2 cellular contexts compared by ENCODE assay signal in the genomic region with DNA sequence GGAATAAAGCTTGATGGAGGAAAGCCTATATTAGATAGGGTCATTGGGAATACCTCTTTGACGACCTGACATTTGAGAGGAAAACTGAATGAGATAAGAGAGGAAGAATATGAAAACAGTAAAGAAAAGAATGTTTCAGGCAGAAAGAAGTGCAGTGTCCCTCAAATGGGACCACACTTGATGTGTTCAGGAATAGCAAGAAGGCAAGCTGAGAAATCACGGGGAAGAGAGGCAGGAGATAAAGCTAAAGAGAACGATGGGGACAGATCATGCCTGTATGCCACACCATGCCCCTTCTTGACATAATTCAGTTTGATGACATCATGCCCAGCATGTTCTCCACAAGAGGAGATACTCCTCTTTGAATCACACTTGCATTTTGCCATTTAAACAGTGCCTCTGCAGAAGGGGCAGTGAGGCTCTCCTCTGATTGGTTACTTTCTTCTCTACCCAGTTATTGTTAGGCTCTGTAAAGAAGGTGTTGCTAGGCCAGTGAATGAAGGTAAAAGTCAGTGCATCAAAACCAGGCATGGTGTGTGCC.
TF ChIP-seq lines count a peak whose summit lies in the region.

No MANE protein-coding gene starts in this region.

TF ChIP-seq in GM23338, 12 proteins besides CTCF, POLR2A, EP300 and RAD21 (continues in another document):
- no peak for TF ChIP-seq STAT1 (IDR thresholded peaks at IDR 0.05; ENCODE audit: unreplicated experiment)
- TF ChIP-seq CREB1 (CRISPR knock-in tag; IDR thresholded peaks at IDR 0.05; ENCODE audit: low read depth) = no peak
- no peak for TF ChIP-seq EZH2 (IDR thresholded peaks at IDR 0.05; ENCODE audit: low read depth, unreplicated experiment)
- TF ChIP-seq ZNF331 (CRISPR knock-in tag; IDR thresholded peaks at IDR 0.05; ENCODE audit: low read depth) = no peak
- no peak for TF ChIP-seq POLR2AphosphoS5 (IDR thresholded peaks at IDR 0.05; ENCODE audit: low read depth)
- TF ChIP-seq, protein P1, sequence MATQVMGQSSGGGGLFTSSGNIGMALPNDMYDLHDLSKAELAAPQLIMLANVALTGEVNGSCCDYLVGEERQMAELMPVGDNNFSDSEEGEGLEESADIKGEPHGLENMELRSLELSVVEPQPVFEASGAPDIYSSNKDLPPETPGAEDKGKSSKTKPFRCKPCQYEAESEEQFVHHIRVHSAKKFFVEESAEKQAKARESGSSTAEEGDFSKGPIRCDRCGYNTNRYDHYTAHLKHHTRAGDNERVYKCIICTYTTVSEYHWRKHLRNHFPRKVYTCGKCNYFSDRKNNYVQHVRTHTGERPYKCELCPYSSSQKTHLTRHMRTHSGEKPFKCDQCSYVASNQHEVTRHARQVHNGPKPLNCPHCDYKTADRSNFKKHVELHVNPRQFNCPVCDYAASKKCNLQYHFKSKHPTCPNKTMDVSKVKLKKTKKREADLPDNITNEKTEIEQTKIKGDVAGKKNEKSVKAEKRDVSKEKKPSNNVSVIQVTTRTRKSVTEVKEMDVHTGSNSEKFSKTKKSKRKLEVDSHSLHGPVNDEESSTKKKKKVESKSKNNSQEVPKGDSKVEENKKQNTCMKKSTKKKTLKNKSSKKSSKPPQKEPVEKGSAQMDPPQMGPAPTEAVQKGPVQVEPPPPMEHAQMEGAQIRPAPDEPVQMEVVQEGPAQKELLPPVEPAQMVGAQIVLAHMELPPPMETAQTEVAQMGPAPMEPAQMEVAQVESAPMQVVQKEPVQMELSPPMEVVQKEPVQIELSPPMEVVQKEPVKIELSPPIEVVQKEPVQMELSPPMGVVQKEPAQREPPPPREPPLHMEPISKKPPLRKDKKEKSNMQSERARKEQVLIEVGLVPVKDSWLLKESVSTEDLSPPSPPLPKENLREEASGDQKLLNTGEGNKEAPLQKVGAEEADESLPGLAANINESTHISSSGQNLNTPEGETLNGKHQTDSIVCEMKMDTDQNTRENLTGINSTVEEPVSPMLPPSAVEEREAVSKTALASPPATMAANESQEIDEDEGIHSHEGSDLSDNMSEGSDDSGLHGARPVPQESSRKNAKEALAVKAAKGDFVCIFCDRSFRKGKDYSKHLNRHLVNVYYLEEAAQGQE (IDR thresholded peaks at IDR 0.05; ENCODE audit: unreplicated experiment) = no peak
- TF ChIP-seq, protein P2, sequence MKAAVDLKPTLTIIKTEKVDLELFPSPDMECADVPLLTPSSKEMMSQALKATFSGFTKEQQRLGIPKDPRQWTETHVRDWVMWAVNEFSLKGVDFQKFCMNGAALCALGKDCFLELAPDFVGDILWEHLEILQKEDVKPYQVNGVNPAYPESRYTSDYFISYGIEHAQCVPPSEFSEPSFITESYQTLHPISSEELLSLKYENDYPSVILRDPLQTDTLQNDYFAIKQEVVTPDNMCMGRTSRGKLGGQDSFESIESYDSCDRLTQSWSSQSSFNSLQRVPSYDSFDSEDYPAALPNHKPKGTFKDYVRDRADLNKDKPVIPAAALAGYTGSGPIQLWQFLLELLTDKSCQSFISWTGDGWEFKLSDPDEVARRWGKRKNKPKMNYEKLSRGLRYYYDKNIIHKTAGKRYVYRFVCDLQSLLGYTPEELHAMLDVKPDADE (IDR thresholded peaks at IDR 0.05) = no peak
- no peak for TF ChIP-seq EZH2phosphoT487 (IDR thresholded peaks at IDR 0.05; ENCODE audit: unreplicated experiment)
- TF ChIP-seq NANOG (IDR thresholded peaks at IDR 0.05; ENCODE audit: borderline replicate concordance) = no peak

TF ChIP-seq in WTC11, 78 proteins besides CTCF, POLR2A, EP300 and RAD21:
- TF ChIP-seq ZNF671 (CRISPR knock-in tag; IDR thresholded peaks at IDR 0.05) (no peak), JUN (CRISPR knock-in tag; IDR thresholded peaks at IDR 0.05) (no peak), ZNF232 (CRISPR knock-in tag; IDR thresholded peaks at IDR 0.05) (no peak), ZNF121 (CRISPR knock-in tag; IDR thresholded peaks at IDR 0.05) (no peak), ZNF423 (CRISPR knock-in tag; IDR thresholded peaks at IDR 0.05) (no peak), GABPB1 (CRISPR knock-in tag; IDR thresholded peaks at IDR 0.05) (no peak), CBFB (CRISPR knock-in tag; IDR thresholded peaks at IDR 0.05; ENCODE audit: low read depth) (no peak), FOXP1 (CRISPR knock-in tag; IDR thresholded peaks at IDR 0.05; ENCODE audit: borderline replicate concordance) (no peak), MYBL2 (CRISPR knock-in tag; IDR thresholded peaks at IDR 0.05) (no peak)
- TF ChIP-seq, protein P3, sequence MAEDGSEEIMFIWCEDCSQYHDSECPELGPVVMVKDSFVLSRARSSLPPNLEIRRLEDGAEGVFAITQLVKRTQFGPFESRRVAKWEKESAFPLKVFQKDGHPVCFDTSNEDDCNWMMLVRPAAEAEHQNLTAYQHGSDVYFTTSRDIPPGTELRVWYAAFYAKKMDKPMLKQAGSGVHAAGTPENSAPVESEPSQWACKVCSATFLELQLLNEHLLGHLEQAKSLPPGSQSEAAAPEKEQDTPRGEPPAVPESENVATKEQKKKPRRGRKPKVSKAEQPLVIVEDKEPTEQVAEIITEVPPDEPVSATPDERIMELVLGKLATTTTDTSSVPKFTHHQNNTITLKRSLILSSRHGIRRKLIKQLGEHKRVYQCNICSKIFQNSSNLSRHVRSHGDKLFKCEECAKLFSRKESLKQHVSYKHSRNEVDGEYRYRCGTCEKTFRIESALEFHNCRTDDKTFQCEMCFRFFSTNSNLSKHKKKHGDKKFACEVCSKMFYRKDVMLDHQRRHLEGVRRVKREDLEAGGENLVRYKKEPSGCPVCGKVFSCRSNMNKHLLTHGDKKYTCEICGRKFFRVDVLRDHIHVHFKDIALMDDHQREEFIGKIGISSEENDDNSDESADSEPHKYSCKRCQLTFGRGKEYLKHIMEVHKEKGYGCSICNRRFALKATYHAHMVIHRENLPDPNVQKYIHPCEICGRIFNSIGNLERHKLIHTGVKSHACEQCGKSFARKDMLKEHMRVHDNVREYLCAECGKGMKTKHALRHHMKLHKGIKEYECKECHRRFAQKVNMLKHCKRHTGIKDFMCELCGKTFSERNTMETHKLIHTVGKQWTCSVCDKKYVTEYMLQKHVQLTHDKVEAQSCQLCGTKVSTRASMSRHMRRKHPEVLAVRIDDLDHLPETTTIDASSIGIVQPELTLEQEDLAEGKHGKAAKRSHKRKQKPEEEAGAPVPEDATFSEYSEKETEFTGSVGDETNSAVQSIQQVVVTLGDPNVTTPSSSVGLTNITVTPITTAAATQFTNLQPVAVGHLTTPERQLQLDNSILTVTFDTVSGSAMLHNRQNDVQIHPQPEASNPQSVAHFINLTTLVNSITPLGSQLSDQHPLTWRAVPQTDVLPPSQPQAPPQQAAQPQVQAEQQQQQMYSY (CRISPR knock-in tag; IDR thresholded peaks at IDR 0.05) = no peak
- TF ChIP-seq, protein P4, sequence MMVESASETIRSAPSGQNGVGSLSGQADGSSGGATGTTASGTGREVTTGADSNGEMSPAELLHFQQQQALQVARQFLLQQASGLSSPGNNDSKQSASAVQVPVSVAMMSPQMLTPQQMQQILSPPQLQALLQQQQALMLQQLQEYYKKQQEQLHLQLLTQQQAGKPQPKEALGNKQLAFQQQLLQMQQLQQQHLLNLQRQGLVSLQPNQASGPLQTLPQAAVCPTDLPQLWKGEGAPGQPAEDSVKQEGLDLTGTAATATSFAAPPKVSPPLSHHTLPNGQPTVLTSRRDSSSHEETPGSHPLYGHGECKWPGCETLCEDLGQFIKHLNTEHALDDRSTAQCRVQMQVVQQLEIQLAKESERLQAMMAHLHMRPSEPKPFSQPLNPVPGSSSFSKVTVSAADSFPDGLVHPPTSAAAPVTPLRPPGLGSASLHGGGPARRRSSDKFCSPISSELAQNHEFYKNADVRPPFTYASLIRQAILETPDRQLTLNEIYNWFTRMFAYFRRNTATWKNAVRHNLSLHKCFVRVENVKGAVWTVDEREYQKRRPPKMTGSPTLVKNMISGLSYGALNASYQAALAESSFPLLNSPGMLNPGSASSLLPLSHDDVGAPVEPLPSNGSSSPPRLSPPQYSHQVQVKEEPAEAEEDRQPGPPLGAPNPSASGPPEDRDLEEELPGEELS (CRISPR knock-in tag; IDR thresholded peaks at IDR 0.05) = no peak
- TF ChIP-seq, protein P5, sequence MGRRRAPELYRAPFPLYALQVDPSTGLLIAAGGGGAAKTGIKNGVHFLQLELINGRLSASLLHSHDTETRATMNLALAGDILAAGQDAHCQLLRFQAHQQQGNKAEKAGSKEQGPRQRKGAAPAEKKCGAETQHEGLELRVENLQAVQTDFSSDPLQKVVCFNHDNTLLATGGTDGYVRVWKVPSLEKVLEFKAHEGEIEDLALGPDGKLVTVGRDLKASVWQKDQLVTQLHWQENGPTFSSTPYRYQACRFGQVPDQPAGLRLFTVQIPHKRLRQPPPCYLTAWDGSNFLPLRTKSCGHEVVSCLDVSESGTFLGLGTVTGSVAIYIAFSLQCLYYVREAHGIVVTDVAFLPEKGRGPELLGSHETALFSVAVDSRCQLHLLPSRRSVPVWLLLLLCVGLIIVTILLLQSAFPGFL (CRISPR knock-in tag; IDR thresholded peaks at IDR 0.05; ENCODE audit: borderline replicate concordance) = no peak
- TF ChIP-seq, protein P6, sequence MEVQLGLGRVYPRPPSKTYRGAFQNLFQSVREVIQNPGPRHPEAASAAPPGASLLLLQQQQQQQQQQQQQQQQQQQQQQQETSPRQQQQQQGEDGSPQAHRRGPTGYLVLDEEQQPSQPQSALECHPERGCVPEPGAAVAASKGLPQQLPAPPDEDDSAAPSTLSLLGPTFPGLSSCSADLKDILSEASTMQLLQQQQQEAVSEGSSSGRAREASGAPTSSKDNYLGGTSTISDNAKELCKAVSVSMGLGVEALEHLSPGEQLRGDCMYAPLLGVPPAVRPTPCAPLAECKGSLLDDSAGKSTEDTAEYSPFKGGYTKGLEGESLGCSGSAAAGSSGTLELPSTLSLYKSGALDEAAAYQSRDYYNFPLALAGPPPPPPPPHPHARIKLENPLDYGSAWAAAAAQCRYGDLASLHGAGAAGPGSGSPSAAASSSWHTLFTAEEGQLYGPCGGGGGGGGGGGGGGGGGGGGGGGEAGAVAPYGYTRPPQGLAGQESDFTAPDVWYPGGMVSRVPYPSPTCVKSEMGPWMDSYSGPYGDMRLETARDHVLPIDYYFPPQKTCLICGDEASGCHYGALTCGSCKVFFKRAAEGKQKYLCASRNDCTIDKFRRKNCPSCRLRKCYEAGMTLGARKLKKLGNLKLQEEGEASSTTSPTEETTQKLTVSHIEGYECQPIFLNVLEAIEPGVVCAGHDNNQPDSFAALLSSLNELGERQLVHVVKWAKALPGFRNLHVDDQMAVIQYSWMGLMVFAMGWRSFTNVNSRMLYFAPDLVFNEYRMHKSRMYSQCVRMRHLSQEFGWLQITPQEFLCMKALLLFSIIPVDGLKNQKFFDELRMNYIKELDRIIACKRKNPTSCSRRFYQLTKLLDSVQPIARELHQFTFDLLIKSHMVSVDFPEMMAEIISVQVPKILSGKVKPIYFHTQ (CRISPR knock-in tag; IDR thresholded peaks at IDR 0.05) = no peak
- TF ChIP-seq, protein P7, sequence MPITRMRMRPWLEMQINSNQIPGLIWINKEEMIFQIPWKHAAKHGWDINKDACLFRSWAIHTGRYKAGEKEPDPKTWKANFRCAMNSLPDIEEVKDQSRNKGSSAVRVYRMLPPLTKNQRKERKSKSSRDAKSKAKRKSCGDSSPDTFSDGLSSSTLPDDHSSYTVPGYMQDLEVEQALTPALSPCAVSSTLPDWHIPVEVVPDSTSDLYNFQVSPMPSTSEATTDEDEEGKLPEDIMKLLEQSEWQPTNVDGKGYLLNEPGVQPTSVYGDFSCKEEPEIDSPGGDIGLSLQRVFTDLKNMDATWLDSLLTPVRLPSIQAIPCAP (CRISPR knock-in tag; IDR thresholded peaks at IDR 0.05) = no peak
- TF ChIP-seq, protein P8, sequence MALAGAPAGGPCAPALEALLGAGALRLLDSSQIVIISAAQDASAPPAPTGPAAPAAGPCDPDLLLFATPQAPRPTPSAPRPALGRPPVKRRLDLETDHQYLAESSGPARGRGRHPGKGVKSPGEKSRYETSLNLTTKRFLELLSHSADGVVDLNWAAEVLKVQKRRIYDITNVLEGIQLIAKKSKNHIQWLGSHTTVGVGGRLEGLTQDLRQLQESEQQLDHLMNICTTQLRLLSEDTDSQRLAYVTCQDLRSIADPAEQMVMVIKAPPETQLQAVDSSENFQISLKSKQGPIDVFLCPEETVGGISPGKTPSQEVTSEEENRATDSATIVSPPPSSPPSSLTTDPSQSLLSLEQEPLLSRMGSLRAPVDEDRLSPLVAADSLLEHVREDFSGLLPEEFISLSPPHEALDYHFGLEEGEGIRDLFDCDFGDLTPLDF (CRISPR knock-in tag; IDR thresholded peaks at IDR 0.05) = no peak
- TF ChIP-seq, protein P9, sequence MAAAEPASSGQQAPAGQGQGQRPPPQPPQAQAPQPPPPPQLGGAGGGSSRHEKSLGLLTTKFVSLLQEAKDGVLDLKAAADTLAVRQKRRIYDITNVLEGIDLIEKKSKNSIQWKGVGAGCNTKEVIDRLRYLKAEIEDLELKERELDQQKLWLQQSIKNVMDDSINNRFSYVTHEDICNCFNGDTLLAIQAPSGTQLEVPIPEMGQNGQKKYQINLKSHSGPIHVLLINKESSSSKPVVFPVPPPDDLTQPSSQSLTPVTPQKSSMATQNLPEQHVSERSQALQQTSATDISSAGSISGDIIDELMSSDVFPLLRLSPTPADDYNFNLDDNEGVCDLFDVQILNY (CRISPR knock-in tag; IDR thresholded peaks at IDR 0.05) = no peak
- TF ChIP-seq, protein P10, sequence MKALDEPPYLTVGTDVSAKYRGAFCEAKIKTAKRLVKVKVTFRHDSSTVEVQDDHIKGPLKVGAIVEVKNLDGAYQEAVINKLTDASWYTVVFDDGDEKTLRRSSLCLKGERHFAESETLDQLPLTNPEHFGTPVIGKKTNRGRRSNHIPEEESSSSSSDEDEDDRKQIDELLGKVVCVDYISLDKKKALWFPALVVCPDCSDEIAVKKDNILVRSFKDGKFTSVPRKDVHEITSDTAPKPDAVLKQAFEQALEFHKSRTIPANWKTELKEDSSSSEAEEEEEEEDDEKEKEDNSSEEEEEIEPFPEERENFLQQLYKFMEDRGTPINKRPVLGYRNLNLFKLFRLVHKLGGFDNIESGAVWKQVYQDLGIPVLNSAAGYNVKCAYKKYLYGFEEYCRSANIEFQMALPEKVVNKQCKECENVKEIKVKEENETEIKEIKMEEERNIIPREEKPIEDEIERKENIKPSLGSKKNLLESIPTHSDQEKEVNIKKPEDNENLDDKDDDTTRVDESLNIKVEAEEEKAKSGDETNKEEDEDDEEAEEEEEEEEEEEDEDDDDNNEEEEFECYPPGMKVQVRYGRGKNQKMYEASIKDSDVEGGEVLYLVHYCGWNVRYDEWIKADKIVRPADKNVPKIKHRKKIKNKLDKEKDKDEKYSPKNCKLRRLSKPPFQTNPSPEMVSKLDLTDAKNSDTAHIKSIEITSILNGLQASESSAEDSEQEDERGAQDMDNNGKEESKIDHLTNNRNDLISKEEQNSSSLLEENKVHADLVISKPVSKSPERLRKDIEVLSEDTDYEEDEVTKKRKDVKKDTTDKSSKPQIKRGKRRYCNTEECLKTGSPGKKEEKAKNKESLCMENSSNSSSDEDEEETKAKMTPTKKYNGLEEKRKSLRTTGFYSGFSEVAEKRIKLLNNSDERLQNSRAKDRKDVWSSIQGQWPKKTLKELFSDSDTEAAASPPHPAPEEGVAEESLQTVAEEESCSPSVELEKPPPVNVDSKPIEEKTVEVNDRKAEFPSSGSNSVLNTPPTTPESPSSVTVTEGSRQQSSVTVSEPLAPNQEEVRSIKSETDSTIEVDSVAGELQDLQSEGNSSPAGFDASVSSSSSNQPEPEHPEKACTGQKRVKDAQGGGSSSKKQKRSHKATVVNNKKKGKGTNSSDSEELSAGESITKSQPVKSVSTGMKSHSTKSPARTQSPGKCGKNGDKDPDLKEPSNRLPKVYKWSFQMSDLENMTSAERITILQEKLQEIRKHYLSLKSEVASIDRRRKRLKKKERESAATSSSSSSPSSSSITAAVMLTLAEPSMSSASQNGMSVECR (CRISPR knock-in tag; IDR thresholded peaks at IDR 0.05; ENCODE audit: borderline replicate concordance) = no peak
TF ChIP-seq in WTC11: peak in this region for 0.
